ENCODE assay signal across 13 cellular contexts in genomic region chr5:172906888-172907287, GRCh38. TPM values are rescaled to one million over a fixed set of nuclear protein-coding genes. Genes with fewer than 3 reads are reported as not detected.
DNase-seq lines count a peak whose midpoint lies in the region; ATAC-seq, FAIRE-seq and TF ChIP-seq lines count a peak whose summit lies in the region.
"Had no signal": no experiment of that assay in that cellular context is flagged by ENCODE, and none has a peak within 500 bp of the region (broad histone marks: within the 10 kb centered on the region; RNA-seq: fewer than 3 reads in every experiment).

No MANE protein-coding gene starts in this region.

- no peak overlapping the region for H3K4me3 ChIP-seq in IMR-90 (ENCODE audit: insufficient read depth, low read depth, low read length)
- no peak overlapping the region for H3K4me3 ChIP-seq in fibroblast of lung (replicated peaks in 1 of 4; ENCODE audit: control extremely low read depth in 1 of 4, insufficient read depth in 1 of 4, low read depth in 3 of 4, low read length in 4 of 4)
- H3K4me3 ChIP-seq in smooth muscle cell = no peak overlapping the region
- H3K4me3 ChIP-seq in MM.1S (ENCODE audit: low read length) = no peak overlapping the region

- peak overlapping the region; percentile 84 for H2BK5ac ChIP-seq in IMR-90 (ENCODE audit: low read depth, low read length, poor library complexity, severe bottlenecking)

- H3K56ac ChIP-seq in IMR-90 (ENCODE audit: extremely low read depth, insufficient read depth, low read length) = no peak overlapping the region

- peak overlapping the region; percentile 50 for H2AK9ac ChIP-seq in IMR-90 (replicated peaks; ENCODE audit: low read depth, low read length, poor library complexity)

- peak overlapping the region; percentile 76 for H2AK5ac ChIP-seq in IMR-90 (ENCODE audit: low read depth, low read length)

- H3K23ac ChIP-seq in IMR-90 (ENCODE audit: low read depth, low read length) = 0 out of 2 replicates have a peak overlapping the region, but pooled peaks have one; percentile 8

- in situ Hi-C loops in IMR-90 (cut with MboI; ENCODE audit: low sequenced_read_pairs) = loop anchor here (10.0 kb wide), 1 partner anchor 132 kb away; the partner anchor contains the start of gene DUSP1

- TF ChIP-seq CTCF in IMR-90 (conservative IDR thresholded peaks at IDR 0.05; ENCODE audit: low read depth, low read length) (no peak), fibroblast of lung (conservative IDR thresholded peaks at IDR 0.05 in 1 of 2, IDR thresholded peaks at IDR 0.05 in 1 of 2; ENCODE audit: low read depth in 1 of 2, low read length in 2 of 2) (no peak), smooth muscle cell (IDR thresholded peaks at IDR 0.05; ENCODE audit: borderline replicate concordance, insufficient read depth, poor library complexity, severe bottlenecking) (no peak), MM.1S (IDR thresholded peaks at IDR 0.05; ENCODE audit: low read length) (no peak)

- peak overlapping the region; percentile 91 for H2BK20ac ChIP-seq in IMR-90 (ENCODE audit: low read depth, low read length)

- peak overlapping the region; percentile 87; the same call in 2 of the 3 replicates for H2BK15ac ChIP-seq in IMR-90 (ENCODE audit: low read depth, low read length)

- no TSS peak for BruUV-seq in IMR-90 (replicated peaks; lab: Mats Ljungman, UMichigan)

- dilution Hi-C loops in IMR-90 (cut with HindIII; ENCODE audit: low sequenced_read_pairs, unreplicated experiment) = no loop called here

- H4K20me1 ChIP-seq in IMR-90 (ENCODE audit: insufficient read depth, low read length) = peaks cover 9% of the 10 kb centered on the region; the same call in 1 of the 2 replicates
- no peaks in the 10 kb centered on the region for H4K20me1 ChIP-seq in fibroblast of lung (ENCODE audit: control insufficient read depth, extremely low read depth, insufficient read depth, low read length)
- H4K20me1 ChIP-seq in smooth muscle cell (ENCODE audit: low read depth) = no peaks in the 10 kb centered on the region
- H4K20me1 ChIP-seq in MM.1S (ENCODE audit: insufficient read depth, low read length) = no peaks in the 10 kb centered on the region; the same call in 1 of the 2 replicates

- H3K4ac ChIP-seq in IMR-90 (ENCODE audit: low read depth, low read length) = peak overlapping the region; percentile 96

- intact Hi-C loops in IMR-90 (cut with micrococcal nuclease) = loop anchor here (10.0 kb wide), 1 partner anchor 192 kb away; no protein-coding TSS in a partner anchor

- peaks cover 41% of the 10 kb centered on the region for H3K9me1 ChIP-seq in IMR-90 (ENCODE audit: insufficient read depth, low read length)

- no peak for TF ChIP-seq RAD21 in IMR-90 (IDR thresholded peaks at IDR 0.05; ENCODE audit: low read length)

- H3K4me2 ChIP-seq in IMR-90 (ENCODE audit: low read depth, low read length) (no peak overlapping the region), fibroblast of lung (ENCODE audit: extremely low read depth, insufficient read depth, low read length) (no peak overlapping the region), smooth muscle cell (no peak overlapping the region), MM.1S (ENCODE audit: low read depth, low read length) (no peak overlapping the region)

- DNase-seq in GM18507 (ENCODE audit: extremely low spot score, insufficient read length, low read depth) (no peak), IMR-90 (no peak), fibroblast of lung (ENCODE audit: low read depth in 2 of 2) (no peak), smooth muscle cell (lab: John Stamatoyannopoulos, UW; ENCODE audit: unreplicated experiment) (no peak), MM.1S (no peak), NCI-H446 treated with DMSO at 0.1 percent for 48 hours (lab: John Stamatoyannopoulos, UW) (no peak), NOMO-1 treated with dmso at 0.1 percent for 144 hours (lab: John Stamatoyannopoulos, UW; ENCODE audit: unreplicated experiment) (no peak), occipital lobe (lab: John Stamatoyannopoulos, UW) (no peak)
- DNase-seq: activated CD4-positive, alpha-beta T cell treated with anti-CD3 and anti-CD28 coated beads for 4 hours; CD4-positive, alpha-beta T cell; natural killer cell; NCI-H1436 treated with DMSO at 0.1 percent for 48 hours; NCI-H82 had no signal

- H2AFZ ChIP-seq in IMR-90 (replicated peaks; ENCODE audit: low read length, poor library complexity) = no peak overlapping the region
- H2AFZ ChIP-seq in fibroblast of lung (ENCODE audit: low read length) = no peak overlapping the region
- no peak overlapping the region for H2AFZ ChIP-seq in smooth muscle cell (ENCODE audit: low read depth)
- H2AFZ ChIP-seq in MM.1S (ENCODE audit: low read length) = no peak overlapping the region

- peaks cover 32 to 64% of the 10 kb centered on the region in 2 experiments; a peak in 3 of 4 replicates for H3K79me1 ChIP-seq in IMR-90 (ENCODE audit: low read depth in 1 of 2, low read length in 2 of 2)

- peak; percentile 5 for FAIRE-seq in GM18507 (lab: Jason Lieb, UNC)

- no peaks in the 10 kb centered on the region for H3K9me3 ChIP-seq in IMR-90 (ENCODE audit: control insufficient read depth, insufficient read depth, low read length)
- no peaks in the 10 kb centered on the region for H3K9me3 ChIP-seq in fibroblast of lung (ENCODE audit: control insufficient read depth, insufficient read depth, low read depth, low read length)
- no peaks in the 10 kb centered on the region for H3K9me3 ChIP-seq in smooth muscle cell (replicated peaks; ENCODE audit: low read depth)
- H3K9me3 ChIP-seq in MM.1S (replicated peaks; ENCODE audit: insufficient read depth, low read length) = no peaks in the 10 kb centered on the region

- peak overlapping the region; percentile 94 for H4K91ac ChIP-seq in IMR-90 (ENCODE audit: insufficient read depth, low read depth, low read length)

- peak overlapping the region; percentile 55 to 61 for H4K8ac ChIP-seq in IMR-90 (ENCODE audit: low read depth in 2 of 2, low read length in 2 of 2)

- peak overlapping the region; percentile 35; the same call in 1 of the 2 replicates for H3K18ac ChIP-seq in IMR-90 (ENCODE audit: low read depth, low read length)

- no peak for TF ChIP-seq POLR2A in IMR-90 (IDR thresholded peaks at IDR 0.05; ENCODE audit: low read depth, low read length)

- no peaks in the 10 kb centered on the region for H3K27me3 ChIP-seq in IMR-90 (ENCODE audit: control insufficient read depth, insufficient read depth, low read length)
- H3K27me3 ChIP-seq in fibroblast of lung (ENCODE audit: control insufficient read depth, insufficient read depth, low read length) = no peaks in the 10 kb centered on the region
- H3K27me3 ChIP-seq in smooth muscle cell (ENCODE audit: low read depth) = no peaks in the 10 kb centered on the region
- H3K27me3 ChIP-seq in MM.1S (replicated peaks; ENCODE audit: insufficient read depth, low read length) = no peaks in the 10 kb centered on the region

- CTCF ChIA-PET in IMR-90 (lab: Yijun Ruan, JAX) = interaction anchor here (1.0 kb wide), 1 partner anchor 192 kb away, joined by 5 read pairs; no protein-coding TSS in a partner anchor

- H3K79me2 ChIP-seq in fibroblast of lung (ENCODE audit: control insufficient read depth, insufficient read depth, low read length) (peaks cover 2% of the 10 kb centered on the region), smooth muscle cell (ENCODE audit: low read depth) (no peaks in the 10 kb centered on the region), MM.1S (ENCODE audit: low read length) (peaks cover 41% of the 10 kb centered on the region)

- H3K4me1 ChIP-seq in IMR-90 (ENCODE audit: control insufficient read depth, insufficient read depth, low read length) (peaks cover 58% of the 10 kb centered on the region), fibroblast of lung (ENCODE audit: control insufficient read depth, extremely low read depth, insufficient read depth, low read length) (peaks cover 41% of the 10 kb centered on the region), smooth muscle cell (ENCODE audit: low read depth) (peaks cover 35% of the 10 kb centered on the region), MM.1S (ENCODE audit: low read length) (no peaks in the 10 kb centered on the region)

- H3K14ac ChIP-seq in IMR-90 (replicated peaks; ENCODE audit: low read depth, low read length) = peak overlapping the region; percentile 72

- POLR2A ChIA-PET in IMR-90 (lab: Charles Lee; ENCODE audit: unreplicated experiment) = interaction anchor here (1.7 kb wide), 1 partner anchor 135 kb away, joined by 4 read pairs; no protein-coding TSS in a partner anchor

- H3K27ac ChIP-seq in IMR-90 (ENCODE audit: insufficient read depth, low read length) = peak overlapping the region; percentile 65
- peak overlapping the region; percentile 95 for H3K27ac ChIP-seq in fibroblast of lung (ENCODE audit: insufficient read depth, low read length)
- peak overlapping the region; percentile 98 for H3K27ac ChIP-seq in smooth muscle cell (ENCODE audit: low read depth)
- no peak overlapping the region for H3K27ac ChIP-seq in MM.1S (ENCODE audit: low read length)

- peak overlapping the region; percentile 82 for H2BK120ac ChIP-seq in IMR-90 (ENCODE audit: low read depth, low read length)

- peak overlapping the region; percentile 34 for H4K5ac ChIP-seq in IMR-90 (ENCODE audit: low read depth, low read length)

- ATAC-seq in IMR-90 (ENCODE audit: low read depth) = no peak
- ATAC-seq: natural killer cell had no signal

- 60% methylated on average over 5 of the region's 10 CpGs; no CpG with 5 or more reads in 1 of the 2 experiments for WGBS in IMR-90 (ENCODE audit: extremely low coverage in 2 of 2, insufficient read length in 1 of 2), 2 experiments
- WGBS in smooth muscle cell (ENCODE audit: low lambda C conversion rate) = 79% methylated on average over 10 of the region's 10 CpGs

- no peaks in the 10 kb centered on the region for H3K9me2 ChIP-seq in MM.1S (replicated peaks; ENCODE audit: insufficient read depth, low read length)

- H3K9ac ChIP-seq in IMR-90 (ENCODE audit: low read depth, low read length) = no peak overlapping the region
- no peak overlapping the region for H3K9ac ChIP-seq in fibroblast of lung (ENCODE audit: insufficient read depth, low read length)
- H3K9ac ChIP-seq in smooth muscle cell (ENCODE audit: low read depth) = peak overlapping the region; percentile 26
- no peak overlapping the region for H3K9ac ChIP-seq in MM.1S (ENCODE audit: low read length)

- H3K36me3 ChIP-seq in IMR-90 (ENCODE audit: control insufficient read depth, insufficient read depth, low read length) = peaks cover 4% of the 10 kb centered on the region
- peaks cover 3% of the 10 kb centered on the region for H3K36me3 ChIP-seq in fibroblast of lung (ENCODE audit: control insufficient read depth, insufficient read depth, low read length)
- no peaks in the 10 kb centered on the region for H3K36me3 ChIP-seq in smooth muscle cell (ENCODE audit: low read depth)
- H3K36me3 ChIP-seq in MM.1S (replicated peaks; ENCODE audit: insufficient read depth, low read length) = no peaks in the 10 kb centered on the region

- H3F3A ChIP-seq in smooth muscle cell (ENCODE audit: low read depth) = peaks cover 18% of the 10 kb centered on the region
- H3F3A ChIP-seq in MM.1S (ENCODE audit: insufficient read depth, low read length) = no peaks in the 10 kb centered on the region

RNA-seq across cellular contexts. Expression of gene RPL26L1, which starts 52.3 kb away (rescaled TPM):
- 109 and 118 TPM in 2 replicates for total RNA-seq in IMR-90 (2012; rRNA removed)
- 134 and 140 TPM in 2 replicates for polyA plus RNA-seq in IMR-90 (2012; rRNA removed)
- 54.4 and 111 TPM in 2 replicates for polyA plus RNA-seq in IMR-90 (2012; cell fraction: cytosol; rRNA removed)
- polyA plus RNA-seq in IMR-90 (2012; cell fraction: nucleus; rRNA removed; ENCODE audit: low replicate concordance) = 60.2 and 86.2 TPM in 2 replicates
- total RNA-seq in fibroblast of lung = 47.1 and 50.1 TPM in 2 replicates
- polyA plus RNA-seq in fibroblast of lung = 98.1 and 144 TPM in 2 replicates
- 90.2 and 135 TPM in 2 replicates for polyA plus RNA-seq in fibroblast of lung (2012)
- 11.2 and 12.2 TPM in 2 replicates for polyA minus RNA-seq in fibroblast of lung (ENCODE audit: low replicate concordance)
- 75.5 and 83.2 TPM in 2 replicates for total RNA-seq in smooth muscle cell
- polyA plus RNA-seq in smooth muscle cell = 83.0 and 99.6 TPM in 2 replicates
- total RNA-seq in occipital lobe = 29.8 TPM
